In the genomic region with DNA sequence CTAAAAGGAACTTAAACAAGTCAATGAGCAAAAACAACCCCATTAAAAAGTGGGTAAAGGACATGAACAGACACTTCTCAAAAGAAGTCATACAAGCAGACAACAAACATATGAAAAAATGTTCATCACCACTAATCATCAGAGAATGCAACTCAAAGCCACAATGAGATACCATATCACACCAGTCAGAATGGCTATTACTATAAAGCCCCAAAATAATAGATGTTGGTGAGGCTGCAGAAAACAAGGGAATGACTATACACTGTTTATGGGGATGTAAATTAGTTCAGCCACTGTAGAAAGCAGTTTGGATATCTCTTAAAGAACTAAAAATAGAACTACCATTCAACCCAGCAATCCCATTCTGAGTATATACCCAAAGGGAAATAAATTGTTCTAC, we compare ENCODE assay signal across 17 cellular contexts.
"Had no signal": no experiment of that assay in that cellular context is flagged by ENCODE, and none has a peak within 500 bp of the region (broad histone marks: within the 10 kb centered on the region; RNA-seq: fewer than 3 reads in every experiment).

No MANE protein-coding gene starts in this region.

- H3K36me3 Mint-ChIP-seq: memory B cell; naive thymus-derived CD8-positive, alpha-beta T cell; stimulated activated memory B cell treated with anti-CD40 and anti-IgM and Interleukin-4, amounts not matched to agents 10 μg/mL and 1 μg/mL and 100 μg/mL, for 72 hours had no signal

- H3K4me1 ChIP-seq: left ventricle myocardium inferior, vagina had no signal

- DNase-seq: activated CD4-positive, alpha-beta T cell treated with anti-CD3 and anti-CD28 coated beads for 1 hour; activated gamma-delta T cell treated with Interleukin-2 at 50 U/mL for 16 hours; brain microvascular endothelial cell; glutamatergic neuron; hypothalamus; left ventricle myocardium inferior; naive thymus-derived CD8-positive, alpha-beta T cell; retina; substantia nigra; T-helper 9 cell; transverse colon had no signal

- H3K27me3 ChIP-seq: brain microvascular endothelial cell, esophagus muscularis mucosa, transverse colon, vagina had no signal

- H3K4me3 ChIP-seq: coronary artery, esophagus muscularis mucosa, left ventricle myocardium inferior, transverse colon, vagina had no signal

- H3K9me3 Mint-ChIP-seq: central memory CD8-positive, alpha-beta T cell; naive thymus-derived CD8-positive, alpha-beta T cell had no signal

- H3K9me3 ChIP-seq: esophagus muscularis mucosa, left ventricle myocardium inferior, transverse colon, vagina had no signal

- H3K36me3 ChIP-seq: brain microvascular endothelial cell, esophagus muscularis mucosa, left ventricle myocardium inferior, transverse colon, vagina had no signal

- H3K27me3 Mint-ChIP-seq: central memory CD8-positive, alpha-beta T cell; memory B cell; naive thymus-derived CD8-positive, alpha-beta T cell; stimulated activated memory B cell treated with anti-CD40 and anti-IgM and Interleukin-4, amounts not matched to agents 10 μg/mL and 1 μg/mL and 100 μg/mL, for 72 hours had no signal

- H3K27ac ChIP-seq: brain microvascular endothelial cell, coronary artery, esophagus muscularis mucosa, left ventricle myocardium inferior, transverse colon, vagina had no signal

- ATAC-seq: naive thymus-derived CD8-positive, alpha-beta T cell; stimulated activated memory B cell treated with anti-CD40 and anti-IgM and Interleukin-4, amounts not matched to agents 10 μg/mL and 1 μg/mL and 100 μg/mL, for 72 hours had no signal

- H3K27ac Mint-ChIP-seq: memory B cell; stimulated activated memory B cell treated with anti-CD40 and anti-IgM and Interleukin-4, amounts not matched to agents 10 μg/mL and 1 μg/mL and 100 μg/mL, for 72 hours had no signal

- H3K4me3 Mint-ChIP-seq: central memory CD8-positive, alpha-beta T cell; memory B cell; naive thymus-derived CD8-positive, alpha-beta T cell; stimulated activated memory B cell treated with anti-CD40 and anti-IgM and Interleukin-4, amounts not matched to agents 10 μg/mL and 1 μg/mL and 100 μg/mL, for 72 hours had no signal
